In the genomic region with DNA sequence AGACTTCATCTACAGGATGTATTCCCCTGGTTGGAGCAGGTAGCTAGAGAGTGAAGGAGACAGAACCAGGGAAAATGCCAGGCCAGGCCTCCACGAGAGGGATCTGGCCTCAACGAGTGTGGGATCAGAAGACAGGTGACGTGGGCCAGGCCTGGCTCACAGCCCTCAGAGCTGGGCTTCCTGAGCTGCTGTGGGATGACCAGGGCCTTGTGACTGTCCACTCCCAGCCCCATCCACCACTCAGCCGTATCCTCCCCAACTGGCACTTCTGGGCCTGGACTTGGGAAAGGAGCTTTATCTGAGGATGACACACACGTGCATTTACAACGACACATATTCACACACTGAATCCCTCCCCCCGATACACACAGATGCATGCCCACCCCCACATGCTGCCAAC, we compare ENCODE assay signal across 1 cellular context.
TF ChIP-seq lines count a peak whose summit lies in the region.

No MANE protein-coding gene starts in this region.

TF ChIP-seq in K562, 482 proteins besides CTCF, POLR2A, EP300 and RAD21 (continued from another document):
- no peak for TF ChIP-seq ILF3 (IDR thresholded peaks at IDR 0.05; ENCODE audit: borderline replicate concordance)
